In genomic region chr11:77039491-77040400, GRCh38 we compare ENCODE assay signal across 8 cellular contexts. TPM values are rescaled to one million over a fixed set of nuclear protein-coding genes. Genes with fewer than 3 reads are reported as not detected.
DNase-seq lines count a peak whose midpoint lies in the region; ATAC-seq and TF ChIP-seq lines count a peak whose summit lies in the region.

No MANE protein-coding gene starts in this region.

- H3K27ac ChIP-seq in heart right ventricle = no peak overlapping the region

- H3K27ac Mint-ChIP-seq in activated T-cell treated with anti-CD3 and anti-CD28 coated beads, Interleukin-2, amount 50 U/mL, for 24 hours = no peak overlapping the region

- no peaks in the 10 kb centered on the region for H3K9me3 ChIP-seq in heart right ventricle

- peaks cover 10% of the 10 kb centered on the region for H3K4me1 Mint-ChIP-seq in activated T-cell treated with anti-CD3 and anti-CD28 coated beads, Interleukin-2, amount 50 U/mL, for 24 hours (ENCODE audit: low read depth)
- H3K4me1 Mint-ChIP-seq in activated T-cell treated with anti-CD3 and anti-CD28 coated beads, Interleukin-2, amount 50 U/mL, for 4 hours (ENCODE audit: low read depth) = peaks cover 9% of the 10 kb centered on the region

- peaks cover 75% of the 10 kb centered on the region for H3K27me3 Mint-ChIP-seq in activated T-cell treated with anti-CD3 and anti-CD28 coated beads, Interleukin-2, amount 50 U/mL, for 24 hours
- peaks cover 56% of the 10 kb centered on the region for H3K27me3 Mint-ChIP-seq in activated T-cell treated with anti-CD3 and anti-CD28 coated beads, Interleukin-2, amount 50 U/mL, for 4 hours (ENCODE audit: low read depth)

- peak; percentile 45 for DNase-seq in activated T-cell treated with anti-CD3 and anti-CD28 coated beads, Interleukin-2, amount 50 U/mL, for 24 hours
- no peak for DNase-seq in activated T-cell treated with anti-CD3 and anti-CD28 coated beads, Interleukin-2, amount 50 U/mL, for 1 hour
- DNase-seq in activated T-cell treated with anti-CD3 and anti-CD28 coated beads, Interleukin-2, amount 50 U/mL, for 4 hours = no peak
- DNase-seq in heart right ventricle (peak in 1 of 2 donors; percentile 28), renal cortical epithelial cell (ENCODE audit: low read depth) (peak; percentile 25), HuH-7 (ENCODE audit: low spot score) (no peak), HK-2 (ENCODE audit: unreplicated experiment) (no peak)

- no peaks in the 10 kb centered on the region for H3K36me3 ChIP-seq in heart right ventricle

- H3K27me3 ChIP-seq in heart right ventricle = peaks cover 7 to 74% (median 66%) of the 10 kb centered on the region in 7 donors

- no peaks in the 10 kb centered on the region for H3K36me3 Mint-ChIP-seq in activated T-cell treated with anti-CD3 and anti-CD28 coated beads, Interleukin-2, amount 50 U/mL, for 24 hours (ENCODE audit: low read depth)
- H3K36me3 Mint-ChIP-seq in activated T-cell treated with anti-CD3 and anti-CD28 coated beads, Interleukin-2, amount 50 U/mL, for 4 hours (ENCODE audit: insufficient read depth) = no peaks in the 10 kb centered on the region

- peak overlapping the region; percentile 12 to 54 (median 42) for H3K4me3 ChIP-seq in heart right ventricle

- 13 to 14% methylated on average over 102 to 109 of the region's 109 CpGs for WGBS in heart right ventricle, 2 donors

- intact Hi-C loops in heart right ventricle (cut with DNase I) = loop anchor here in 4 of 10 donors (10.0 kb wide), 5 partner anchors 85 to 505 kb away; partner anchors contain the start of gene MYO7A (in 1 of the 4)

- no peaks in the 10 kb centered on the region for H3K9me3 Mint-ChIP-seq in activated T-cell treated with anti-CD3 and anti-CD28 coated beads, Interleukin-2, amount 50 U/mL, for 24 hours
- H3K9me3 Mint-ChIP-seq in activated T-cell treated with anti-CD3 and anti-CD28 coated beads, Interleukin-2, amount 50 U/mL, for 4 hours = no peaks in the 10 kb centered on the region

- peak in 7 of 9 donors; percentile 34 to 55 (median 46) for TF ChIP-seq CTCF in heart right ventricle (IDR thresholded peaks at IDR 0.05)

- H3K4me3 Mint-ChIP-seq in activated T-cell treated with anti-CD3 and anti-CD28 coated beads, Interleukin-2, amount 50 U/mL, for 24 hours = no peak overlapping the region
- H3K4me3 Mint-ChIP-seq in activated T-cell treated with anti-CD3 and anti-CD28 coated beads, Interleukin-2, amount 50 U/mL, for 4 hours = no peak overlapping the region

- peaks cover 2 to 14% (median 11%) of the 10 kb centered on the region in 9 donors for H3K4me1 ChIP-seq in heart right ventricle

- peak; percentile 65 to 68 for ATAC-seq in activated T-cell treated with anti-CD3 and anti-CD28 coated beads, Interleukin-2, amount 50 U/mL, for 4 hours
- ATAC-seq in heart right ventricle (peak; percentile 35 to 80 (median 45)), HG03521 (IDR thresholded peaks at IDR 0.05; ENCODE audit: unreplicated experiment) (no peak)

RNA-seq across cellular contexts. Expression of gene B3GNT6, which starts 5.5 kb away (rescaled TPM):
- total RNA-seq in activated T-cell treated with anti-CD3 and anti-CD28 coated beads, Interleukin-2, amount 50 U/mL, for 4 hours = not detected
- not detected for total RNA-seq in heart right ventricle
- not detected for polyA plus RNA-seq in heart right ventricle
- total RNA-seq in renal cortical epithelial cell = not detected in 2 replicates

RNA-seq across cellular contexts. Expression of gene CAPN5, which starts 27.0 kb away (rescaled TPM):
- total RNA-seq in activated T-cell treated with anti-CD3 and anti-CD28 coated beads, Interleukin-2, amount 50 U/mL, for 4 hours = under 1 TPM; 0.29 to 0.68 (median 0.53) TPM
- total RNA-seq in heart right ventricle = 1 to 10 TPM; 1.8 to 3.6 (median 2.7) TPM
- polyA plus RNA-seq in heart right ventricle = 1 to 10 TPM; 2.0 to 2.5 TPM
- total RNA-seq in renal cortical epithelial cell = 3.8 and 19.4 TPM in 2 replicates

Comparison
In these comparisons a context has a peak if more than half of its experiments do, and no peak if none do; other contexts are left out.
1. DNase-seq: peak in activated T-cell treated with anti-CD3 and anti-CD28 coated beads, Interleukin-2, amount 50 U/mL, for 24 hours (single experiment) and renal cortical epithelial cell (single experiment); none in activated T-cell treated with anti-CD3 and anti-CD28 coated beads, Interleukin-2, amount 50 U/mL, for 1 hour (single experiment), activated T-cell treated with anti-CD3 and anti-CD28 coated beads, Interleukin-2, amount 50 U/mL, for 4 hours (single experiment), HuH-7 (single experiment) and HK-2 (single experiment).